ENCODE assay signal across 1 cellular context in genomic region chr6:21588812-21589811, GRCh38.
TF ChIP-seq lines count a peak whose summit lies in the region.

No MANE protein-coding gene starts in this region.

TF ChIP-seq in HepG2, 621 proteins besides CTCF, POLR2A, EP300 and RAD21 (continued from another document):
- 0 out of 2 replicates have a peak, but pooled peaks have one; percentile 24 for TF ChIP-seq HNF1A (IDR thresholded peaks at IDR 0.05; ENCODE audit: low read depth)
- no peak for TF ChIP-seq HNF1A (CRISPR knock-in tag; IDR thresholded peaks at IDR 0.05; ENCODE audit: borderline replicate concordance)
- no peak for TF ChIP-seq ZNF710 (CRISPR knock-in tag; IDR thresholded peaks at IDR 0.05; ENCODE audit: borderline replicate concordance)
- peak; percentile 48; the same call in 1 of the 2 replicates for TF ChIP-seq GATAD1 (CRISPR knock-in tag; IDR thresholded peaks at IDR 0.05)
- TF ChIP-seq ELF1 (CRISPR knock-in tag; IDR thresholded peaks at IDR 0.05): peak; percentile 23
- TF ChIP-seq ETV5 (CRISPR knock-in tag; IDR thresholded peaks at IDR 0.05; ENCODE audit: borderline replicate concordance): peak; percentile 9; the same call in 1 of the 2 replicates
- 0 out of 2 replicates have a peak, but pooled peaks have one; percentile 18 for TF ChIP-seq SNAPC5 (CRISPR knock-in tag; IDR thresholded peaks at IDR 0.05; ENCODE audit: borderline replicate concordance)
- TF ChIP-seq HDAC1 (CRISPR knock-in tag; IDR thresholded peaks at IDR 0.05): peak; percentile 21; the same call in 1 of the 2 replicates
- peak; percentile 68; the same call in 1 of the 2 replicates for TF ChIP-seq KDM3A (CRISPR knock-in tag; IDR thresholded peaks at IDR 0.05; ENCODE audit: low read depth)
- TF ChIP-seq ZNF552 (CRISPR knock-in tag; IDR thresholded peaks at IDR 0.05; ENCODE audit: borderline replicate concordance): no peak
- peak; percentile 88; the same call in 1 of the 2 replicates for TF ChIP-seq SP140L (CRISPR knock-in tag; IDR thresholded peaks at IDR 0.05; ENCODE audit: borderline replicate concordance)
- TF ChIP-seq SPEN (CRISPR knock-in tag; IDR thresholded peaks at IDR 0.05; ENCODE audit: low read depth): peak; percentile 52; the same call in 1 of the 2 replicates
- TF ChIP-seq SIX1 (CRISPR knock-in tag; IDR thresholded peaks at IDR 0.05; ENCODE audit: borderline replicate concordance): peak; percentile 35; the same call in 1 of the 2 replicates
- peak; percentile 37; the same call in 1 of the 2 replicates for TF ChIP-seq ZMYM4 (CRISPR knock-in tag; IDR thresholded peaks at IDR 0.05)
- TF ChIP-seq YY1 (IDR thresholded peaks at IDR 0.05; ENCODE audit: insufficient read depth, insufficient replicate concordance, low read depth, low read length): peak; percentile 69
- 0 out of 2 replicates have a peak, but pooled peaks have one; percentile 52 for TF ChIP-seq THRA (CRISPR knock-in tag; IDR thresholded peaks at IDR 0.05; ENCODE audit: borderline replicate concordance)
- TF ChIP-seq HIVEP1 (CRISPR knock-in tag; IDR thresholded peaks at IDR 0.05): no peak
- TF ChIP-seq ZMYM3 (CRISPR knock-in tag; IDR thresholded peaks at IDR 0.05): peak; percentile 35; the same call in 1 of the 2 replicates
- peak; percentile 65; the same call in 1 of the 2 replicates for TF ChIP-seq HOXA5 (CRISPR knock-in tag; IDR thresholded peaks at IDR 0.05)
- peak; percentile 75 for TF ChIP-seq ZBTB38 (CRISPR knock-in tag; IDR thresholded peaks at IDR 0.05)
- TF ChIP-seq REPIN1 (CRISPR knock-in tag; IDR thresholded peaks at IDR 0.05; ENCODE audit: borderline replicate concordance, low read depth): peak; percentile 85; the same call in 1 of the 2 replicates
- TF ChIP-seq BHLHE40 (IDR thresholded peaks at IDR 0.05; ENCODE audit: low read length): no peak
- peak; percentile 56 for TF ChIP-seq FOSL2 (CRISPR knock-in tag; IDR thresholded peaks at IDR 0.05)
